ENCODE assay signal across 15 cellular contexts in genomic region chr17:14334261-14334860, GRCh38. TPM values are rescaled to one million over a fixed set of nuclear protein-coding genes. Genes with fewer than 3 reads are reported as not detected.
DNase-seq lines count a peak whose midpoint lies in the region; ATAC-seq and TF ChIP-seq lines count a peak whose summit lies in the region.
"Had no signal": no experiment of that assay in that cellular context is flagged by ENCODE, and none has a peak within 500 bp of the region (broad histone marks: within the 10 kb centered on the region; RNA-seq: fewer than 3 reads in every experiment).

No MANE protein-coding gene starts in this region.

- H3K9me3 ChIP-seq in heart right ventricle (no peaks in the 10 kb centered on the region), upper lobe of right lung (no peaks in the 10 kb centered on the region)

- DNase-seq in Right ventricle myocardium superior, result no peak
- DNase-seq in left cardiac atrium, result no peak
- no peak for DNase-seq in activated naive CD8-positive, alpha-beta T cell treated with anti-CD3 and anti-CD28 coated beads, Interleukin-2, amount 10 ng/mL, durations not matched to agents 7 days and 5 days
- DNase-seq in heart right ventricle, result no peak
- DNase-seq in upper lobe of right lung, result no peak
- DNase-seq in NCI-H2171 (lab: John Stamatoyannopoulos, UW), result no peak
- no peak for DNase-seq in pons (ENCODE audit: low spot score)
- no peak for DNase-seq in GDM1 (lab: John Stamatoyannopoulos, UW)
- DNase-seq: activated CD8-positive, alpha-beta memory T cell treated with anti-CD3 and anti-CD28 coated beads for 24 hours; erythroblast; Karpas-422; NCI-H446 treated with DMSO at 0.1 percent for 48 hours; stimulated activated CD4-positive, alpha-beta T cell treated with anti-CD3 and anti-CD28 coated beads, Interleukin-4, amount 100 ng/mL, for 1 hour had no signal

- POLR2A ChIA-PET in activated naive CD8-positive, alpha-beta T cell treated with anti-CD3 and anti-CD28 coated beads, Interleukin-2, amount 10 ng/mL, durations not matched to agents 7 days and 5 days (lab: Charles Lee), result no interaction called here

- peak overlapping the region; percentile 18 for H3K4me3 Mint-ChIP-seq in activated naive CD8-positive, alpha-beta T cell treated with anti-CD3 and anti-CD28 coated beads, Interleukin-2, amount 10 ng/mL, durations not matched to agents 7 days and 5 days
- H3K4me3 Mint-ChIP-seq: neural crest cell had no signal

- intact Hi-C loops in Right ventricle myocardium superior (cut with DNase I), result no loop called here
- intact Hi-C loops in left cardiac atrium (cut with DNase I), result no loop called here
- intact Hi-C loops in heart right ventricle (cut with DNase I), result no loop called here
- intact Hi-C loops in upper lobe of right lung (cut with DNase I), result no loop called here

- peaks cover 0 to 34% (median 7%) of the 10 kb centered on the region in 9 donors for H3K4me1 ChIP-seq in heart right ventricle
- peaks cover 7% of the 10 kb centered on the region for H3K4me1 ChIP-seq in upper lobe of right lung

- H3K4me3 ChIP-seq in heart right ventricle (no peak overlapping the region), upper lobe of right lung (no peak overlapping the region)
- H3K4me3 ChIP-seq: lung had no signal

- H3K27me3 ChIP-seq in heart right ventricle (peaks cover 0 to 12% (median 0%) of the 10 kb centered on the region in 7 donors), upper lobe of right lung (no peaks in the 10 kb centered on the region)

- H3K27ac Mint-ChIP-seq in activated naive CD8-positive, alpha-beta T cell treated with anti-CD3 and anti-CD28 coated beads, Interleukin-2, amount 10 ng/mL, durations not matched to agents 7 days and 5 days, result no peak overlapping the region

- WGBS in heart right ventricle, 2 donors, result 61 to 69% methylated on average over 4 of the region's 4 CpGs

- H3K4me1 Mint-ChIP-seq in activated naive CD8-positive, alpha-beta T cell treated with anti-CD3 and anti-CD28 coated beads, Interleukin-2, amount 10 ng/mL, durations not matched to agents 7 days and 5 days, result peaks cover 37% of the 10 kb centered on the region

- ATAC-seq in Right ventricle myocardium superior (ENCODE audit: poor library complexity), result peak; percentile 65
- no peak for ATAC-seq in left cardiac atrium
- no peak for ATAC-seq in activated naive CD8-positive, alpha-beta T cell treated with anti-CD3 and anti-CD28 coated beads, Interleukin-2, amount 10 ng/mL, durations not matched to agents 7 days and 5 days (ENCODE audit: low read depth)
- ATAC-seq in heart right ventricle, result peak in 2 of 8 donors; percentile 41
- ATAC-seq in upper lobe of right lung, result peak; percentile 30

- no peaks in the 10 kb centered on the region for H3K9me3 Mint-ChIP-seq in activated naive CD8-positive, alpha-beta T cell treated with anti-CD3 and anti-CD28 coated beads, Interleukin-2, amount 10 ng/mL, durations not matched to agents 7 days and 5 days

- peak overlapping the region in 6 of 10 donors; percentile 15 to 58 (median 38) for H3K27ac ChIP-seq in heart right ventricle
- no peak overlapping the region for H3K27ac ChIP-seq in upper lobe of right lung

- H3K36me3 ChIP-seq in heart right ventricle, result no peaks in the 10 kb centered on the region
- no peaks in the 10 kb centered on the region for H3K36me3 ChIP-seq in upper lobe of right lung

- TF ChIP-seq CTCF in heart right ventricle (IDR thresholded peaks at IDR 0.05), result no peak
- no peak for TF ChIP-seq CTCF in upper lobe of right lung (IDR thresholded peaks at IDR 0.05)

- H3K36me3 Mint-ChIP-seq in activated naive CD8-positive, alpha-beta T cell treated with anti-CD3 and anti-CD28 coated beads, Interleukin-2, amount 10 ng/mL, durations not matched to agents 7 days and 5 days, result peaks cover 6% of the 10 kb centered on the region

- no peaks in the 10 kb centered on the region for H3K27me3 Mint-ChIP-seq in activated naive CD8-positive, alpha-beta T cell treated with anti-CD3 and anti-CD28 coated beads, Interleukin-2, amount 10 ng/mL, durations not matched to agents 7 days and 5 days

RNA-seq across cellular contexts. Expression of gene HS3ST3B1, which starts 33.5 kb away (rescaled TPM):
- total RNA-seq in Right ventricle myocardium superior (1.5 TPM), left cardiac atrium (1 to 10 TPM in 1 of 2 donors, under 1 TPM in 1; 0.82 to 1.3 TPM), heart right ventricle (1 to 10 TPM; 1.1 to 5.9 (median 2.3) TPM), upper lobe of right lung (2.7 TPM)
- total RNA-seq in activated naive CD8-positive, alpha-beta T cell treated with anti-CD3 and anti-CD28 coated beads, Interleukin-2, amount 10 ng/mL, durations not matched to agents 7 days and 5 days, result 10 to 100 TPM in 1 of 2 experiments, 1 to 10 TPM in 1; 9.3 to 10.0 TPM
- 1 to 10 TPM in 1 of 2 donors, under 1 TPM in 1; 0.73 to 1.8 TPM for polyA plus RNA-seq in heart right ventricle

Comparison
In these comparisons a context has a peak if more than half of its experiments do, and no peak if none do; other contexts are left out.
1. ATAC-seq: peak in Right ventricle myocardium superior (single experiment) and upper lobe of right lung (single experiment); none in left cardiac atrium (0 of 2) and activated naive CD8-positive, alpha-beta T cell treated with anti-CD3 and anti-CD28 coated beads, Interleukin-2, amount 10 ng/mL, durations not matched to agents 7 days and 5 days (single experiment).